ENCODE assay signal across 3 cellular contexts in the genomic region with DNA sequence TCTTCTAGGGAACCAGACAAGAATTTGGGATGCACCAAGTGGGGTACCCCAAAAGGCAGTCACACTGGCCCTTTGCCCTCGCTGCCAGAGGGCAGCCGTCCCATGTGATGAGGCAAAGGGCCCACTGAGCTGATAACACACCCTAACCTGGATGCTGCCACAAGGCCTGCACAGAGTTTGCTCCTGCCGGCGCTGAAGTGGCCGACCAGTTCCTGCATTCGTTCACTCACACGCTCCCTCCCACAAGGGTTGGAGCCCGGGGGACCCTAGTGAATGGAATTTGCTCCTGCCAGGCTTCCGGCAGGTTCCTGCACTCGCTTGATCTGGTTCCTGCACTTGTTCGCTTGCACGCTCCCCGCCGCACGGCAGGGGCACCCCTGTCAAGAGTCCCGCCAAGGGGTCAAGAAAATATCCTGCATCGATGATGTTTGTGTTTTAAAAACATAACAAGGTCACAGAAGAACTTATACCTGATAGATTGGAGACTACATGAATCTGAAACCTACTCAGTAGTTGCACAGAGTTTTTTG.
"Had no signal": no experiment of that assay in that cellular context is flagged by ENCODE, and none has a peak within 500 bp of the region (broad histone marks: within the 10 kb centered on the region; RNA-seq: fewer than 3 reads in every experiment).

No MANE protein-coding gene starts in this region.

- H3K4me3 ChIP-seq: GM12878 had no signal

- DNase-seq: GDM1, GF-D8 had no signal

- ATAC-seq: GM12878 had no signal
